In the genomic region with DNA sequence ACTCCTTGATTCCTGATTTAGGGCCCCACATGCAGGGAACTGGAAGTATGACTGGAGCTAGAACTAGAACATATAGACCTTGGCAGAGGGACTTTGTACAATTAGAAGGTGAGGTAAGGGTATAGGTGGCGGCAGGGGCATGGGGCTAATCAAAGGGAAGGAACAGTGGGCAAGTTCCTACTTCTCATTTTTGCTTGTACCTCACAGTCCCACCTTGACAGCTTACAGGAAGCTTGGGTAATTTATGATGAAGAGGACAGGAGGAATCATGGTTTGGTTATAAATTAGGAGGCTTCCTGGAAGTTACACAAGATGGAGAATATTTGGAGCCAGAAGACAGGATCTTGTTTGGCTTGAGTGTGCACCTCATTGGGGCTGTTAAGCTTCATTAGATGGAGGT, we compare ENCODE assay signal across 14 cellular contexts. TPM values are rescaled to one million over a fixed set of nuclear protein-coding genes. Genes with fewer than 3 reads are reported as not detected.
DNase-seq lines count a peak whose midpoint lies in the region; ATAC-seq and TF ChIP-seq lines count a peak whose summit lies in the region.
"Had no signal": no experiment of that assay in that cellular context is flagged by ENCODE, and none has a peak within 500 bp of the region (broad histone marks: within the 10 kb centered on the region; RNA-seq: fewer than 3 reads in every experiment).

No MANE protein-coding gene starts in this region.

- peaks cover 74% of the 10 kb centered on the region for H3K4me1 ChIP-seq in left ventricle myocardium inferior
- peaks cover 17% of the 10 kb centered on the region for H3K4me1 ChIP-seq in right cardiac atrium (ENCODE audit: control insufficient read depth, insufficient read depth, low read length)
- peaks cover 21% of the 10 kb centered on the region for H3K4me1 ChIP-seq in smooth muscle cell (ENCODE audit: low read depth)
- H3K4me1 ChIP-seq in osteoblast (ENCODE audit: insufficient read depth, low read length): peaks cover 32% of the 10 kb centered on the region

- peak overlapping the region; percentile 55 for H3K27ac Mint-ChIP-seq in activated naive CD8-positive, alpha-beta T cell treated with anti-CD3 and anti-CD28 coated beads for 36 hours
- H3K27ac Mint-ChIP-seq in memory B cell (peak overlapping the region; percentile 73), HFFc6 (no peak overlapping the region)

- H3K4me3 Mint-ChIP-seq in activated naive CD8-positive, alpha-beta T cell treated with anti-CD3 and anti-CD28 coated beads for 36 hours: no peak overlapping the region
- no peak overlapping the region for H3K4me3 Mint-ChIP-seq in memory B cell
- H3K4me3 Mint-ChIP-seq in HFFc6: no peak overlapping the region

- intact Hi-C loops in left ventricle myocardium inferior (cut with micrococcal nuclease): no loop called here
- intact Hi-C loops in right cardiac atrium (cut with DNase I): no loop called here

- H3K4me3 ChIP-seq in left ventricle myocardium inferior (no peak overlapping the region), right cardiac atrium (ENCODE audit: low read length) (no peak overlapping the region), smooth muscle cell (no peak overlapping the region), osteoblast (ENCODE audit: insufficient read depth, low read length) (no peak overlapping the region)

- H2AFZ ChIP-seq in smooth muscle cell (ENCODE audit: low read depth) (no peak overlapping the region), osteoblast (ENCODE audit: low read length) (no peak overlapping the region)

- H3K27me3 ChIP-seq in left ventricle myocardium inferior (ENCODE audit: low read depth): no peaks in the 10 kb centered on the region
- H3K27me3 ChIP-seq in right cardiac atrium (ENCODE audit: control insufficient read depth, insufficient read depth): no peaks in the 10 kb centered on the region
- H3K27me3 ChIP-seq in smooth muscle cell (ENCODE audit: low read depth): no peaks in the 10 kb centered on the region
- no peaks in the 10 kb centered on the region for H3K27me3 ChIP-seq in osteoblast (ENCODE audit: insufficient read depth, low read length)

- no peaks in the 10 kb centered on the region for H3K27me3 Mint-ChIP-seq in activated naive CD8-positive, alpha-beta T cell treated with anti-CD3 and anti-CD28 coated beads for 36 hours
- H3K27me3 Mint-ChIP-seq in memory B cell: no peaks in the 10 kb centered on the region
- peaks cover 1% of the 10 kb centered on the region; the same call in 1 of the 2 replicates for H3K27me3 Mint-ChIP-seq in HFFc6 (ENCODE audit: insufficient read depth)

- peaks cover 91% of the 10 kb centered on the region for H3K79me2 ChIP-seq in smooth muscle cell (ENCODE audit: low read depth)
- peaks cover 83% of the 10 kb centered on the region for H3K79me2 ChIP-seq in osteoblast (ENCODE audit: insufficient read depth, low read length)

- H3K4me2 ChIP-seq in smooth muscle cell (no peak overlapping the region), osteoblast (ENCODE audit: insufficient read depth, low read length) (no peak overlapping the region)

- H3K9me3 ChIP-seq in left ventricle myocardium inferior (replicated peaks) (peaks cover 7% of the 10 kb centered on the region), right cardiac atrium (ENCODE audit: control insufficient read depth, low read length) (no peaks in the 10 kb centered on the region), smooth muscle cell (replicated peaks; ENCODE audit: low read depth) (no peaks in the 10 kb centered on the region), osteoblast (ENCODE audit: low read depth, low read length) (no peaks in the 10 kb centered on the region)

- ATAC-seq in right cardiac atrium: no peak
- ATAC-seq in memory B cell (ENCODE audit: low read depth): peak; percentile 61
- ATAC-seq: esophagus mucosa, HCT116, left lobe of liver, Right ventricle myocardium inferior had no signal

- H3K4me1 Mint-ChIP-seq in activated naive CD8-positive, alpha-beta T cell treated with anti-CD3 and anti-CD28 coated beads for 36 hours: peaks cover 51% of the 10 kb centered on the region
- H3K4me1 Mint-ChIP-seq in memory B cell (peaks cover 56% of the 10 kb centered on the region), HFFc6 (ENCODE audit: low read depth) (peaks cover 44% of the 10 kb centered on the region)

- DNase-seq in left ventricle myocardium inferior (no peak), right cardiac atrium (no peak), memory B cell (ENCODE audit: low spot score in 2 of 2) (no peak), GM03348 (ENCODE audit: low spot score) (no peak), smooth muscle cell (lab: John Stamatoyannopoulos, UW; ENCODE audit: unreplicated experiment) (no peak), osteoblast (ENCODE audit: insufficient read length, low spot score, missing footprints) (no peak), HFFc6 (no peak)
- DNase-seq in activated naive CD8-positive, alpha-beta T cell treated with anti-CD3 and anti-CD28 coated beads for 36 hours: no peak
- DNase-seq: DMS53, NCI-H187 treated with DMSO at 0.1 percent for 48 hours had no signal

- peaks cover 58% of the 10 kb centered on the region for H3K36me3 Mint-ChIP-seq in activated naive CD8-positive, alpha-beta T cell treated with anti-CD3 and anti-CD28 coated beads for 36 hours
- H3K36me3 Mint-ChIP-seq in memory B cell (peaks cover 38% of the 10 kb centered on the region), HFFc6 (ENCODE audit: low read depth) (peaks cover 22% of the 10 kb centered on the region)

- no peaks in the 10 kb centered on the region for H3K36me3 ChIP-seq in left ventricle myocardium inferior
- H3K36me3 ChIP-seq in smooth muscle cell (ENCODE audit: low read depth): no peaks in the 10 kb centered on the region
- no peaks in the 10 kb centered on the region for H3K36me3 ChIP-seq in osteoblast (ENCODE audit: insufficient read depth, low read length)

- peak overlapping the region; percentile 51 for H3K27ac ChIP-seq in left ventricle myocardium inferior (replicated peaks)
- H3K27ac ChIP-seq in right cardiac atrium (ENCODE audit: low read length): no peak overlapping the region
- no peak overlapping the region for H3K27ac ChIP-seq in smooth muscle cell (ENCODE audit: low read depth)
- H3K27ac ChIP-seq in osteoblast (ENCODE audit: low read depth, low read length): no peak overlapping the region

- H3K9ac ChIP-seq in smooth muscle cell (ENCODE audit: low read depth): no peak overlapping the region

- 84% methylated on average over 1 of the region's 1 CpG for WGBS in right cardiac atrium
- WGBS in smooth muscle cell (ENCODE audit: low lambda C conversion rate): 100% methylated on average over 1 of the region's 1 CpG

- peaks cover 25% of the 10 kb centered on the region for H3K9me3 Mint-ChIP-seq in activated naive CD8-positive, alpha-beta T cell treated with anti-CD3 and anti-CD28 coated beads for 36 hours
- H3K9me3 Mint-ChIP-seq in memory B cell (peaks cover 7% of the 10 kb centered on the region), HFFc6 (peaks cover 12% of the 10 kb centered on the region)

- TF ChIP-seq CTCF in left ventricle myocardium inferior (IDR thresholded peaks at IDR 0.05; ENCODE audit: borderline replicate concordance) (no peak), smooth muscle cell (IDR thresholded peaks at IDR 0.05; ENCODE audit: borderline replicate concordance, insufficient read depth, poor library complexity, severe bottlenecking) (no peak), osteoblast (IDR thresholded peaks at IDR 0.05; ENCODE audit: extremely low read depth, low read depth, low read length) (no peak), HFFc6 (IDR thresholded peaks at IDR 0.05) (no peak)

- peaks cover 19% of the 10 kb centered on the region for H4K20me1 ChIP-seq in smooth muscle cell (ENCODE audit: low read depth)
- H4K20me1 ChIP-seq in osteoblast (ENCODE audit: insufficient read depth, low read length): peaks cover 56% of the 10 kb centered on the region

- peaks cover 25% of the 10 kb centered on the region for H3F3A ChIP-seq in smooth muscle cell (ENCODE audit: low read depth)

RNA-seq across cellular contexts. Expression of a gene that starts 33.4 kb away (rescaled TPM):
- total RNA-seq in left ventricle myocardium inferior (23.9 TPM), right cardiac atrium (10 to 100 TPM; 16.5 to 25.9 (median 22.1) TPM), smooth muscle cell (20.3 and 25.9 TPM in 2 replicates), osteoblast (17.1 and 17.7 TPM in 2 replicates)
- polyA plus RNA-seq in right cardiac atrium (9.1 TPM), smooth muscle cell (14.4 and 15.8 TPM in 2 replicates)
- total RNA-seq in activated naive CD8-positive, alpha-beta T cell treated with anti-CD3 and anti-CD28 coated beads for 36 hours: 10 to 100 TPM; 26.3 TPM
- 10 to 100 TPM; 15.8 to 21.8 (median 17.9) TPM for total RNA-seq in HFFc6 (2021; fragmentation: NEBNext Ultra II Directional; extraction: Animal tissue kit (Norgen Biotek cat#: 25700))
